In the genomic region with DNA sequence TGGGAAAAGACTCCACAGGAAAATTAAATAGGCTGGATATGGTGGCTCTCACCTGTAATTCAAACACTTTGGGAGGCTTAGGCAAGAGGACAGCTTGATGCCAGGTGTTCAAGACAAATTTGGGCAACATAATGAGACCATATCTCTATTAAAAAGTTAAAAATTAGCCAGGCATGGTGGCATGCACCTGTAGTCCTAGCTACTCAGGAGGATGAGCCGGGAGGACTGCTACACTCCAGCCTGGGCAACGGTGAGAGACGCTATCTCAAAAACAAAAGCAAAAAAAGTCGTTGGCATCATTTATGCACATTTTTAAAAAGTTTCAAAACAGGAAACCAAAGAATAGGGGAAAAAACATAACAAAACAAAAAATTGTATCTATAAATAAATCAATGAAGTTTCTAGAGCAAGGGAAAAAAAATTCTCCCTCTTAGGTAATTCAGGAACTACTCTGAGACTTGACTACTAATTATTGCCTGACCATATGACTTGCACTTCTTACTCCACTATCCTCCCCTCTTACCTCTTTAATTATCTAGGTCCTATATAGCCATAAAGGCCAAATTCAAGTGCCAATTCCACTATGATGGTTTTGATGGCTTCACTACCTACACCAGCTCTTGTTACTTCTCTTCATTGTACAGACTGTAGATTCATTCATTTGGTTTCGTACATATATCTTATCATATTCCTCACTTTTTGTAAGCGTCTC, we compare ENCODE assay signal across 9 cellular contexts. TPM values are rescaled to one million over a fixed set of nuclear protein-coding genes. Genes with fewer than 3 reads are reported as not detected.
DNase-seq lines count a peak whose midpoint lies in the region; ATAC-seq, FAIRE-seq and TF ChIP-seq lines count a peak whose summit lies in the region.
"Had no signal": no experiment of that assay in that cellular context is flagged by ENCODE, and none has a peak within 500 bp of the region (broad histone marks: within the 10 kb centered on the region; RNA-seq: fewer than 3 reads in every experiment).

No MANE protein-coding gene starts in this region.

- TF ChIP-seq CTCF in H1 (IDR thresholded peaks at IDR 0.05; ENCODE audit: control extremely low read depth in 1 of 3, insufficient read depth in 1 of 3, low read depth in 1 of 3, low read length in 3 of 3) = no peak
- no peak for TF ChIP-seq CTCF in osteoblast (IDR thresholded peaks at IDR 0.05; ENCODE audit: extremely low read depth, low read depth, low read length)
- TF ChIP-seq CTCF in sigmoid colon (IDR thresholded peaks at IDR 0.05) = no peak

- no peak overlapping the region for H2BK20ac ChIP-seq in H1 (ENCODE audit: low read length)

- TF ChIP-seq RAD21 in H1 (IDR thresholded peaks at IDR 0.05 in 1 of 2, conservative IDR thresholded peaks at IDR 0.05 in 1 of 2; ENCODE audit: low read depth in 2 of 2, low read length in 2 of 2) = no peak

- H2AK5ac ChIP-seq in H1 (ENCODE audit: low read depth, low read length) = no peak overlapping the region

- TF ChIP-seq EP300 in H1 (IDR thresholded peaks at IDR 0.05; ENCODE audit: borderline replicate concordance in 1 of 2, low read depth in 2 of 2, low read length in 2 of 2) (no peak), sigmoid colon (IDR thresholded peaks at IDR 0.05) (no peak)

- H3K4me3 ChIP-seq in GM08714 (ENCODE audit: low read length) (peak overlapping the region; percentile 91), H1 (ENCODE audit: extremely low read depth in 1 of 4, insufficient read depth in 2 of 4, low read depth in 3 of 4, low read length in 4 of 4) (peak overlapping the region; percentile 58 to 98 (median 86); a peak in 7 of 8 replicates), osteoblast (ENCODE audit: insufficient read depth, low read length) (peak overlapping the region; percentile 97), sigmoid colon (peak overlapping the region in 1 of 4 donors; percentile 72)

- ATAC-seq in HG02973 (IDR thresholded peaks at IDR 0.05; ENCODE audit: unreplicated experiment) (no peak), GM18519 (IDR thresholded peaks at IDR 0.05; ENCODE audit: low FRiP score, unreplicated experiment) (no peak)

- H3K79me1 ChIP-seq in H1 (ENCODE audit: low read depth, low read length) = 0 out of 2 replicates have a peak, but pooled peaks cover 5% of the 10 kb centered on the region

- H3K56ac ChIP-seq in H1 (replicated peaks; ENCODE audit: insufficient read length, low read depth, low read length) = no peak overlapping the region

- H3K4me1 ChIP-seq in H1 (replicated peaks in 1 of 4; ENCODE audit: control insufficient read depth in 3 of 4, insufficient read depth in 4 of 4, low read length in 3 of 4) (peaks cover 0 to 5% (median 2%) of the 10 kb centered on the region in 4 experiments; a peak in 4 of 7 replicates), osteoblast (ENCODE audit: insufficient read depth, low read length) (peaks cover 16% of the 10 kb centered on the region), sigmoid colon (peaks cover 0 to 24% (median 20%) of the 10 kb centered on the region in 4 donors)

- H2BK120ac ChIP-seq in H1 (replicated peaks; ENCODE audit: low read depth, low read length) = no peak overlapping the region

- H2BK15ac ChIP-seq in H1 (ENCODE audit: low read length) = no peak overlapping the region

- TF ChIP-seq POLR2A in H1 (IDR thresholded peaks at IDR 0.05; ENCODE audit: control extremely low read depth in 1 of 2, low read depth in 2 of 2, low read length in 2 of 2) (no peak), sigmoid colon (IDR thresholded peaks at IDR 0.05) (no peak)

- intact Hi-C loops in sigmoid colon (cut with DNase I) = loop anchor here (2.0 to 5.0 kb wide), 4 partner anchors 17 to 51 kb away; a partner anchor contains a TSS

- no peak overlapping the region for H3K18ac ChIP-seq in H1 (ENCODE audit: extremely low read depth, low read length)

- no peak overlapping the region for H4K8ac ChIP-seq in H1 (ENCODE audit: extremely low read depth, insufficient read depth, low read length)

- H4K91ac ChIP-seq in H1 (replicated peaks; ENCODE audit: insufficient read length, low read length) = no peak overlapping the region

- H3K36me3 ChIP-seq in H1 (ENCODE audit: control insufficient read depth in 2 of 4, insufficient read depth in 4 of 4, low read length in 3 of 4) = peaks cover 0 to 25% (median 5%) of the 10 kb centered on the region in 4 experiments; a peak in 4 of 8 replicates
- peaks cover 3% of the 10 kb centered on the region for H3K36me3 ChIP-seq in osteoblast (ENCODE audit: insufficient read depth, low read length)
- H3K36me3 ChIP-seq in sigmoid colon = peaks cover 0 to 8% (median 0%) of the 10 kb centered on the region in 4 donors

- peak overlapping the region in 1 of 4 experiments; percentile 84; a peak in 3 of 7 replicates for H3K9ac ChIP-seq in H1 (replicated peaks in 1 of 4; ENCODE audit: extremely low read depth in 1 of 4, low read depth in 3 of 4, low read length in 3 of 4)

- FAIRE-seq in H1 (lab: Jason Lieb, UNC) = no peak

- no peak overlapping the region for H2BK5ac ChIP-seq in H1 (ENCODE audit: low read depth, low read length)

- H3K23ac ChIP-seq in H1 (ENCODE audit: insufficient read length) = no peak overlapping the region

- H4K5ac ChIP-seq in H1 (ENCODE audit: insufficient read length, low read depth, low read length) = no peak overlapping the region

- POLR2A ChIA-PET in H1 (lab: Charles Lee; ENCODE audit: partially characterized antibody) = interaction anchor here (1.4 to 26.0 kb wide), 4 partner anchors 9 to 32 kb away, joined by 7 to 769 read pairs (median 42); a partner anchor contains a TSS

- H2BK12ac ChIP-seq in H1 (ENCODE audit: low read depth, low read length) = no peak overlapping the region

- H3K27ac ChIP-seq in H1 (ENCODE audit: low read depth, low read length) (no peak overlapping the region), osteoblast (ENCODE audit: low read depth, low read length) (no peak overlapping the region), sigmoid colon (no peak overlapping the region)

- DNase-seq in NOMO-1 (lab: John Stamatoyannopoulos, UW; ENCODE audit: unreplicated experiment in 2 of 2) (peak; percentile 20 to 28), H1 (ENCODE audit: low read depth in 1 of 2, low spot score in 2 of 2) (no peak), osteoblast (ENCODE audit: insufficient read length, low spot score, missing footprints) (no peak), sigmoid colon (no peak), GDM1 (lab: John Stamatoyannopoulos, UW) (no peak)
- DNase-seq: hippocampal formation had no signal

- H4K20me1 ChIP-seq in H1 (replicated peaks in 1 of 2; ENCODE audit: control insufficient read depth in 1 of 2, insufficient read depth in 2 of 2, low read length in 2 of 2) (peaks cover 0 to 7% of the 10 kb centered on the region in 2 experiments), osteoblast (ENCODE audit: insufficient read depth, low read length) (no peaks in the 10 kb centered on the region)

- H3K79me2 ChIP-seq in H1 (ENCODE audit: control insufficient read depth in 1 of 2, insufficient read depth in 2 of 2, low read length in 2 of 2) = peaks cover 15 to 61% of the 10 kb centered on the region in 2 experiments
- peaks cover 58% of the 10 kb centered on the region for H3K79me2 ChIP-seq in osteoblast (ENCODE audit: insufficient read depth, low read length)

- CTCF ChIA-PET in H1 (lab: Charles Lee; ENCODE audit: partially characterized antibody) = interaction anchor here (1.1 to 2.2 kb wide), 6 partner anchors 11 to 32 kb away, joined by 3 to 18 read pairs (median 6); a partner anchor contains a TSS

- H3K9me3 ChIP-seq in H1 (ENCODE audit: insufficient read depth in 2 of 2, low read depth in 1 of 2, low read length in 1 of 2) (no peaks in the 10 kb centered on the region), osteoblast (ENCODE audit: low read depth, low read length) (no peaks in the 10 kb centered on the region), sigmoid colon (no peaks in the 10 kb centered on the region)

- H2AFZ ChIP-seq in H1 (ENCODE audit: low read length) (no peak overlapping the region), osteoblast (ENCODE audit: low read length) (no peak overlapping the region)

- H3K23me2 ChIP-seq in H1 (ENCODE audit: low read depth, low read length) = peaks cover 2% of the 10 kb centered on the region; the same call in 1 of the 2 replicates

- H3K4me2 ChIP-seq in H1 (ENCODE audit: insufficient read depth in 1 of 2, low read depth in 2 of 2, low read length in 2 of 2) (peak overlapping the region; percentile 57 to 75), osteoblast (ENCODE audit: insufficient read depth, low read length) (peak overlapping the region; percentile 97)

- no peak overlapping the region for H3K4ac ChIP-seq in H1 (replicated peaks; ENCODE audit: insufficient read length, low read depth, low read length)

- no peak overlapping the region for H3K14ac ChIP-seq in H1 (ENCODE audit: insufficient read length)

- 93% methylated on average over 6 of the region's 6 CpGs; no CpG with 5 or more reads in 1 of the 2 experiments for WGBS in H1 (ENCODE audit: extremely low coverage in 1 of 2, insufficient coverage in 1 of 2, insufficient read length in 1 of 2, insufficient replicate concordance in 2 of 2, low coverage in 1 of 2, low lambda C conversion rate in 2 of 2, missing lambda C conversion rate in 1 of 2), 2 experiments
- 74 to 80% methylated on average over 6 of the region's 6 CpGs for WGBS in sigmoid colon, 2 donors

- no peaks in the 10 kb centered on the region for H3K27me3 ChIP-seq in H1 (replicated peaks in 1 of 4; ENCODE audit: control insufficient read depth in 3 of 4, extremely low read depth in 1 of 4, insufficient read depth in 3 of 4, low read length in 3 of 4)
- H3K27me3 ChIP-seq in osteoblast (ENCODE audit: insufficient read depth, low read length) = no peaks in the 10 kb centered on the region
- no peaks in the 10 kb centered on the region for H3K27me3 ChIP-seq in sigmoid colon

RNA-seq across cellular contexts. Expression of a gene that starts 1.6 kb away (rescaled TPM):
- 98.6 and 103 TPM in 2 replicates for total RNA-seq in H1 (2021; fragmentation: NEBNext Ultra II Directional; extraction: Animal tissue kit (Norgen Biotek cat#: 25700))
- polyA plus RNA-seq in H1 (2011; rRNA removed) (144 and 152 TPM in 2 replicates), sigmoid colon (10 to 100 TPM in 1 of 3 donors, 1 to 10 TPM in 2; 5.4 to 33.5 (median 9.0) TPM)
- 178 TPM for polyA plus RNA-seq in H1 (2011; cell fraction: cytosol; rRNA removed)
- polyA plus RNA-seq in H1 (2011; cell fraction: nucleus; rRNA removed) = 437 TPM
- 106 to 114 TPM (median 112 TPM) in 4 replicates for polyA plus RNA-seq in H1 (2012, experiment 1 of 2)
- 29.7 TPM for polyA plus RNA-seq in H1 (2012, experiment 2 of 2)
- polyA plus RNA-seq in H1 (2013, experiment 1 of 2) = 84.3 TPM
- 73.0 TPM for polyA plus RNA-seq in H1 (2013, experiment 2 of 2)
- 176 and 181 TPM in 2 replicates for polyA minus RNA-seq in H1 (2011; rRNA and poly(A)+ RNA removed)
- polyA minus RNA-seq in H1 (2011; cell fraction: cytosol; rRNA and poly(A)+ RNA removed) = 59.2 TPM
- 147 TPM for polyA minus RNA-seq in H1 (2011; cell fraction: nucleus; rRNA and poly(A)+ RNA removed)
- total RNA-seq in osteoblast (30.4 and 30.9 TPM in 2 replicates), sigmoid colon (10 to 100 TPM; 60.9 to 84.9 (median 75.4) TPM)

RNA-seq across cellular contexts. Expression of a gene that starts 16.6 kb away (rescaled TPM):
- 346 and 360 TPM in 2 replicates for total RNA-seq in H1 (2021; fragmentation: NEBNext Ultra II Directional; extraction: Animal tissue kit (Norgen Biotek cat#: 25700))
- polyA plus RNA-seq in H1 (2011; rRNA removed) (310 and 356 TPM in 2 replicates), sigmoid colon (1 to 10 TPM in 1 of 3 donors, under 1 TPM in 2; 0.46 to 2.9 (median 0.60) TPM)
- polyA plus RNA-seq in H1 (2011; cell fraction: cytosol; rRNA removed) = 193 TPM
- polyA plus RNA-seq in H1 (2011; cell fraction: nucleus; rRNA removed) = 292 TPM
- 283 to 321 TPM (median 294 TPM) in 4 replicates for polyA plus RNA-seq in H1 (2012, experiment 1 of 2)
- 364 TPM for polyA plus RNA-seq in H1 (2012, experiment 2 of 2)
- polyA plus RNA-seq in H1 (2013, experiment 1 of 2) = 182 TPM
- polyA plus RNA-seq in H1 (2013, experiment 2 of 2) = 177 TPM
- polyA minus RNA-seq in H1 (2011; rRNA and poly(A)+ RNA removed) = 379 and 423 TPM in 2 replicates
- polyA minus RNA-seq in H1 (2011; cell fraction: cytosol; rRNA and poly(A)+ RNA removed) = 241 TPM
- 133 TPM for polyA minus RNA-seq in H1 (2011; cell fraction: nucleus; rRNA and poly(A)+ RNA removed)
- total RNA-seq in osteoblast (2.9 and 3.3 TPM in 2 replicates), sigmoid colon (10 to 100 TPM; 12.8 to 15.8 (median 14.1) TPM)

RNA-seq across cellular contexts. Expression of a gene that starts 32.6 kb away (rescaled TPM):
- total RNA-seq in H1 (2021; fragmentation: NEBNext Ultra II Directional; extraction: Animal tissue kit (Norgen Biotek cat#: 25700)) = 49.5 and 58.3 TPM in 2 replicates
- polyA plus RNA-seq in H1 (2011; rRNA removed) = 50.5 and 51.5 TPM in 2 replicates
- polyA plus RNA-seq in H1 (2011; cell fraction: cytosol; rRNA removed) = 52.1 TPM
- 70.9 TPM for polyA plus RNA-seq in H1 (2011; cell fraction: nucleus; rRNA removed)
- polyA plus RNA-seq in H1 (2012, experiment 1 of 2) = 45.9 to 65.6 TPM (median 59.1 TPM) in 4 replicates
- 41.6 TPM for polyA plus RNA-seq in H1 (2012, experiment 2 of 2)
- 35.1 TPM for polyA plus RNA-seq in H1 (2013, experiment 1 of 2)
- polyA plus RNA-seq in H1 (2013, experiment 2 of 2) = 32.5 TPM
- 122 and 145 TPM in 2 replicates for polyA minus RNA-seq in H1 (2011; rRNA and poly(A)+ RNA removed)
- polyA minus RNA-seq in H1 (2011; cell fraction: cytosol; rRNA and poly(A)+ RNA removed) = 29.7 TPM
- polyA minus RNA-seq in H1 (2011; cell fraction: nucleus; rRNA and poly(A)+ RNA removed) = 31.1 TPM
- total RNA-seq in osteoblast = 37.6 and 46.3 TPM in 2 replicates
- 10 to 100 TPM; 40.0 to 71.8 (median 48.5) TPM for total RNA-seq in sigmoid colon
- polyA plus RNA-seq in sigmoid colon = 10 to 100 TPM; 22.2 to 34.2 (median 32.2) TPM

RNA-seq across cellular contexts. Expression of a gene that starts 32.8 kb away (rescaled TPM):
- 26.1 and 27.6 TPM in 2 replicates for total RNA-seq in H1 (2021; fragmentation: NEBNext Ultra II Directional; extraction: Animal tissue kit (Norgen Biotek cat#: 25700))
- 13.6 and 23.4 TPM in 2 replicates for polyA plus RNA-seq in H1 (2011; rRNA removed)
- polyA plus RNA-seq in H1 (2011; cell fraction: cytosol; rRNA removed) = 18.6 TPM
- 14.0 TPM for polyA plus RNA-seq in H1 (2011; cell fraction: nucleus; rRNA removed)
- polyA plus RNA-seq in H1 (2012, experiment 1 of 2) = 18.6 to 25.3 TPM (median 19.8 TPM) in 4 replicates
- polyA plus RNA-seq in H1 (2012, experiment 2 of 2) = 14.8 TPM
- polyA plus RNA-seq in H1 (2013, experiment 1 of 2) = 17.0 TPM
- polyA plus RNA-seq in H1 (2013, experiment 2 of 2) = 16.2 TPM
- 25.3 and 43.2 TPM in 2 replicates for polyA minus RNA-seq in H1 (2011; rRNA and poly(A)+ RNA removed)
- 18.8 TPM for polyA minus RNA-seq in H1 (2011; cell fraction: cytosol; rRNA and poly(A)+ RNA removed)
- 22.2 TPM for polyA minus RNA-seq in H1 (2011; cell fraction: nucleus; rRNA and poly(A)+ RNA removed)
- 25.0 and 27.4 TPM in 2 replicates for total RNA-seq in osteoblast
- total RNA-seq in sigmoid colon = 10 to 100 TPM; 22.7 to 28.5 (median 26.9) TPM
- polyA plus RNA-seq in sigmoid colon = 10 to 100 TPM in 1 of 3 donors, 1 to 10 TPM in 2; 6.7 to 10.8 (median 10.0) TPM

RNA-seq across cellular contexts. Expression of a gene that starts 53.7 kb away (rescaled TPM):
- total RNA-seq in H1 (2021; fragmentation: NEBNext Ultra II Directional; extraction: Animal tissue kit (Norgen Biotek cat#: 25700)) = 140 TPM in 2 replicates
- polyA plus RNA-seq in H1 (2011; rRNA removed) = 88.3 and 90.8 TPM in 2 replicates
- 52.5 TPM for polyA plus RNA-seq in H1 (2011; cell fraction: cytosol; rRNA removed)
- 191 TPM for polyA plus RNA-seq in H1 (2011; cell fraction: nucleus; rRNA removed)
- polyA plus RNA-seq in H1 (2012, experiment 1 of 2) = 110 to 135 TPM (median 131 TPM) in 4 replicates
- 11.3 TPM for polyA plus RNA-seq in H1 (2012, experiment 2 of 2)
- polyA plus RNA-seq in H1 (2013, experiment 1 of 2) = 66.3 TPM
- 61.6 TPM for polyA plus RNA-seq in H1 (2013, experiment 2 of 2)
- 140 and 150 TPM in 2 replicates for polyA minus RNA-seq in H1 (2011; rRNA and poly(A)+ RNA removed)
- polyA minus RNA-seq in H1 (2011; cell fraction: cytosol; rRNA and poly(A)+ RNA removed) = 94.8 TPM
- 129 TPM for polyA minus RNA-seq in H1 (2011; cell fraction: nucleus; rRNA and poly(A)+ RNA removed)
- 55.4 and 66.3 TPM in 2 replicates for total RNA-seq in osteoblast
- total RNA-seq in sigmoid colon = 10 to 100 TPM; 36.0 to 53.5 (median 44.8) TPM
- polyA plus RNA-seq in sigmoid colon = 10 to 100 TPM in 2 of 3 donors, 1 to 10 TPM in 1; 9.0 to 32.9 (median 10.2) TPM

Comparison
In these comparisons a context has a peak if more than half of its experiments do, and no peak if none do; other contexts are left out.
1. DNase-seq: peak in NOMO-1 (2 of 2); none in H1 (0 of 2), osteoblast (single experiment), sigmoid colon (single experiment) and GDM1 (single experiment).
2. RNA of a gene that starts 16.6 kb away (total RNA-seq): 346 to 360 TPM in H1; 12.8 to 15.8 TPM in sigmoid colon and 2.9 to 3.3 TPM in osteoblast; every median in the first group is over 10 times any median in the second.